In genomic region chr3:50365842-50366220, GRCh38 we compare ENCODE assay signal across 6 cellular contexts. TPM values are rescaled to one million over a fixed set of nuclear protein-coding genes. Genes with fewer than 3 reads are reported as not detected.
DNase-seq lines count a peak whose midpoint lies in the region; ATAC-seq and TF ChIP-seq lines count a peak whose summit lies in the region.

No MANE protein-coding gene starts in this region.

- H3K36me3 ChIP-seq in CD8-positive, alpha-beta T cell (ENCODE audit: insufficient read depth, low read length): no peaks in the 10 kb centered on the region
- no peaks in the 10 kb centered on the region for H3K36me3 ChIP-seq in mesenchymal stem cell (ENCODE audit: control insufficient read depth in 1 of 2, insufficient read depth in 2 of 2, low read depth in 1 of 2, low read length in 2 of 2)

- POLR2A ChIA-PET in CD8-positive, alpha-beta T cell (lab: Charles Lee): interaction anchor here (0.7 to 3.2 kb wide), 6 partner anchors 13 to 151 kb away, joined by 3 to 16 read pairs (median 8); partner anchors contain the start of genes CYB561D2, HYAL3, NAA80 and NPRL2
- POLR2A ChIA-PET in activated B cell treated with CpG ODN at 0.5 μM for 24 hours (lab: Charles Lee): interaction anchor here (1.0 to 2.1 kb wide), 8 partner anchors 9 to 250 kb away, joined by 3 to 21 read pairs (median 5); partner anchors contain the start of genes C3orf18, CYB561D2, NPRL2 and RASSF1

- H3K4me3 Mint-ChIP-seq in CD8-positive, alpha-beta T cell: peak overlapping the region; percentile 87
- H3K4me3 Mint-ChIP-seq in activated B cell treated with CpG ODN at 0.5 μM for 24 hours: peak overlapping the region; percentile 85

- no peak overlapping the region for H4K91ac ChIP-seq in mesenchymal stem cell (ENCODE audit: low read length)

- DNase-seq in CD8-positive, alpha-beta T cell: no peak
- DNase-seq in activated B cell treated with CpG ODN at 0.5 μM for 24 hours (no peak), mesenchymal stem cell (no peak), AG08396 (ENCODE audit: low spot score) (no peak), LoVo (ENCODE audit: low spot score) (no peak)

- peak overlapping the region; percentile 68 for H3K4me3 ChIP-seq in CD8-positive, alpha-beta T cell (ENCODE audit: low read depth, low read length)
- peak overlapping the region in 1 of 2 experiments; percentile 70 for H3K4me3 ChIP-seq in mesenchymal stem cell (ENCODE audit: insufficient read depth in 1 of 2, low read depth in 1 of 2, low read length in 2 of 2)

- H3K4me2 ChIP-seq in mesenchymal stem cell (ENCODE audit: low read length, poor library complexity, severe bottlenecking): peak overlapping the region; percentile 83

- peak overlapping the region in 1 of 2 experiments; percentile 25 for H3K18ac ChIP-seq in mesenchymal stem cell (ENCODE audit: low read depth in 1 of 2, low read length in 2 of 2)

- H3K9ac ChIP-seq in mesenchymal stem cell (ENCODE audit: low read length): no peak overlapping the region

- no peaks in the 10 kb centered on the region for H3K79me1 ChIP-seq in mesenchymal stem cell (replicated peaks; ENCODE audit: low read length, poor library complexity, severe bottlenecking)

- H3K9me3 ChIP-seq in CD8-positive, alpha-beta T cell (ENCODE audit: low read length): no peaks in the 10 kb centered on the region
- no peaks in the 10 kb centered on the region for H3K9me3 ChIP-seq in mesenchymal stem cell (ENCODE audit: control insufficient read depth, low read length)

- ATAC-seq in CD8-positive, alpha-beta T cell: no peak
- no peak for ATAC-seq in activated B cell treated with CpG ODN at 0.5 μM for 24 hours (ENCODE audit: low read depth)
- ATAC-seq in HG03025 (IDR thresholded peaks at IDR 0.05; ENCODE audit: low FRiP score, unreplicated experiment): no peak

- H2BK15ac ChIP-seq in mesenchymal stem cell (ENCODE audit: low read depth, poor library complexity, severe bottlenecking): no peak overlapping the region

- peak overlapping the region; percentile 91 for H3K27ac ChIP-seq in CD8-positive, alpha-beta T cell (ENCODE audit: low read depth, low read length)
- no peak overlapping the region for H3K27ac ChIP-seq in mesenchymal stem cell (ENCODE audit: low read length, poor library complexity, severe bottlenecking)

- intact Hi-C loops in CD8-positive, alpha-beta T cell (cut with DNase I, micrococcal nuclease): loop anchor here (1.0 to 10.0 kb wide), 11 partner anchors 19 to 1689 kb away; partner anchors contain the start of genes CACNA2D2 (in 2 of the 2), DUSP7 (in 1 of the 2), HEMK1 (in 1 of the 2) and IFRD2 (in 1 of the 2)
- intact Hi-C loops in activated B cell treated with CpG ODN at 0.5 μM for 24 hours (cut with micrococcal nuclease): loop anchor here (1.0 kb wide), 3 partner anchors 16 to 250 kb away; partner anchors contain the start of genes CYB561D2 and NPRL2

- no peak overlapping the region for H2AK5ac ChIP-seq in mesenchymal stem cell (ENCODE audit: low read length, severe bottlenecking)

- H3K23ac ChIP-seq in mesenchymal stem cell (ENCODE audit: low read length in 2 of 2): no peak overlapping the region

- H3K4me1 Mint-ChIP-seq in CD8-positive, alpha-beta T cell (ENCODE audit: low read depth): peaks cover 35% of the 10 kb centered on the region
- H3K4me1 Mint-ChIP-seq in activated B cell treated with CpG ODN at 0.5 μM for 24 hours: peaks cover 19% of the 10 kb centered on the region

- H3K27me3 ChIP-seq in CD8-positive, alpha-beta T cell (ENCODE audit: insufficient read depth, low read length): no peaks in the 10 kb centered on the region
- H3K27me3 ChIP-seq in mesenchymal stem cell (ENCODE audit: control insufficient read depth in 1 of 2, insufficient read depth in 1 of 2, low read length in 2 of 2): peaks cover 8 to 50% of the 10 kb centered on the region in 2 experiments

- H3K9me3 Mint-ChIP-seq in CD8-positive, alpha-beta T cell: no peaks in the 10 kb centered on the region
- no peaks in the 10 kb centered on the region for H3K9me3 Mint-ChIP-seq in activated B cell treated with CpG ODN at 0.5 μM for 24 hours

- no peak overlapping the region for H2BK12ac ChIP-seq in mesenchymal stem cell (ENCODE audit: low read length in 2 of 2)

- TF ChIP-seq CTCF in CD8-positive, alpha-beta T cell (IDR thresholded peaks at IDR 0.05): no peak
- no peak for TF ChIP-seq CTCF in activated B cell treated with CpG ODN at 0.5 μM for 24 hours (IDR thresholded peaks at IDR 0.05)

- no peak overlapping the region for H2AFZ ChIP-seq in mesenchymal stem cell (ENCODE audit: low read depth, low read length)

- no peaks in the 10 kb centered on the region for H3K27me3 Mint-ChIP-seq in CD8-positive, alpha-beta T cell (ENCODE audit: low read depth)
- peaks cover 2% of the 10 kb centered on the region for H3K27me3 Mint-ChIP-seq in activated B cell treated with CpG ODN at 0.5 μM for 24 hours

- H3K14ac ChIP-seq in mesenchymal stem cell (ENCODE audit: low read length in 2 of 2): no peak overlapping the region

- H2BK5ac ChIP-seq in mesenchymal stem cell (ENCODE audit: low read depth, low read length, poor library complexity, severe bottlenecking): no peak overlapping the region

- H4K8ac ChIP-seq in mesenchymal stem cell (ENCODE audit: low read length): no peak overlapping the region

- H3K4me1 ChIP-seq in CD8-positive, alpha-beta T cell (ENCODE audit: insufficient read depth, low read length): peaks cover 20% of the 10 kb centered on the region
- H3K4me1 ChIP-seq in mesenchymal stem cell (ENCODE audit: control insufficient read depth, insufficient read depth, low read depth, low read length): peaks cover 13% of the 10 kb centered on the region

- no peak overlapping the region for H3K4ac ChIP-seq in mesenchymal stem cell (ENCODE audit: low read depth in 1 of 2, low read length in 2 of 2)

- H2BK120ac ChIP-seq in mesenchymal stem cell (ENCODE audit: low read depth, low read length): no peak overlapping the region

- H3K27ac Mint-ChIP-seq in CD8-positive, alpha-beta T cell: peak overlapping the region; percentile 95
- H3K27ac Mint-ChIP-seq in activated B cell treated with CpG ODN at 0.5 μM for 24 hours: peak overlapping the region; percentile 83

- 63% methylated on average over 5 of the region's 5 CpGs for WGBS in mesenchymal stem cell

- CTCF ChIA-PET in CD8-positive, alpha-beta T cell (lab: Charles Lee): interaction anchor here (0.9 to 1.1 kb wide), 2 partner anchors 176 to 207 kb away, joined by 4 to 8 read pairs; no protein-coding TSS in a partner anchor
- CTCF ChIA-PET in activated B cell treated with CpG ODN at 0.5 μM for 24 hours (lab: Charles Lee): no interaction called here

- H3K36me3 Mint-ChIP-seq in CD8-positive, alpha-beta T cell: no peaks in the 10 kb centered on the region
- H3K36me3 Mint-ChIP-seq in activated B cell treated with CpG ODN at 0.5 μM for 24 hours (ENCODE audit: low read depth): no peaks in the 10 kb centered on the region

RNA-seq across cellular contexts. Expression of gene TMEM115, which starts 6.5 kb away (rescaled TPM):
- 10 to 100 TPM; 15.2 to 17.8 TPM for total RNA-seq in CD8-positive, alpha-beta T cell
- 18.7 and 19.6 TPM in 2 replicates for total RNA-seq in activated B cell treated with CpG ODN at 0.5 μM for 24 hours
- polyA plus RNA-seq in mesenchymal stem cell (2013, experiment 1 of 2): 49.2 TPM
- 49.8 TPM for polyA plus RNA-seq in mesenchymal stem cell (2013, experiment 2 of 2)

RNA-seq across cellular contexts. Expression of gene CYB561D2, which starts 15.2 kb away (rescaled TPM):
- 10 to 100 TPM; 24.2 to 24.3 TPM for total RNA-seq in CD8-positive, alpha-beta T cell
- total RNA-seq in activated B cell treated with CpG ODN at 0.5 μM for 24 hours: 22.9 and 26.0 TPM in 2 replicates
- polyA plus RNA-seq in mesenchymal stem cell (2013, experiment 1 of 2): 13.5 TPM
- polyA plus RNA-seq in mesenchymal stem cell (2013, experiment 2 of 2): 13.5 TPM

RNA-seq across cellular contexts. Expression of gene NPRL2, which starts 15.3 kb away (rescaled TPM):
- total RNA-seq in CD8-positive, alpha-beta T cell: 10 to 100 TPM; 28.7 to 30.9 TPM
- total RNA-seq in activated B cell treated with CpG ODN at 0.5 μM for 24 hours: 23.6 and 26.4 TPM in 2 replicates
- 10.6 TPM for polyA plus RNA-seq in mesenchymal stem cell (2013, experiment 1 of 2)
- polyA plus RNA-seq in mesenchymal stem cell (2013, experiment 2 of 2): 9.1 TPM

RNA-seq across cellular contexts. Expression of gene ZMYND10, which starts 20.3 kb away (rescaled TPM):
- 1 to 10 TPM; 1.2 to 1.6 TPM for total RNA-seq in CD8-positive, alpha-beta T cell
- 0.61 and 0.64 TPM in 2 replicates for total RNA-seq in activated B cell treated with CpG ODN at 0.5 μM for 24 hours
- 0.48 TPM for polyA plus RNA-seq in mesenchymal stem cell (2013, experiment 1 of 2)
- 0.79 TPM for polyA plus RNA-seq in mesenchymal stem cell (2013, experiment 2 of 2)

RNA-seq across cellular contexts. Expression of gene RASSF1, which starts 25.2 kb away (rescaled TPM):
- 10 to 100 TPM; 88.7 to 89.3 TPM for total RNA-seq in CD8-positive, alpha-beta T cell
- total RNA-seq in activated B cell treated with CpG ODN at 0.5 μM for 24 hours: 34.0 and 38.0 TPM in 2 replicates
- 12.3 TPM for polyA plus RNA-seq in mesenchymal stem cell (2013, experiment 1 of 2)
- 12.4 TPM for polyA plus RNA-seq in mesenchymal stem cell (2013, experiment 2 of 2)
